ENCODE assay signal across 9 cellular contexts in the genomic region with DNA sequence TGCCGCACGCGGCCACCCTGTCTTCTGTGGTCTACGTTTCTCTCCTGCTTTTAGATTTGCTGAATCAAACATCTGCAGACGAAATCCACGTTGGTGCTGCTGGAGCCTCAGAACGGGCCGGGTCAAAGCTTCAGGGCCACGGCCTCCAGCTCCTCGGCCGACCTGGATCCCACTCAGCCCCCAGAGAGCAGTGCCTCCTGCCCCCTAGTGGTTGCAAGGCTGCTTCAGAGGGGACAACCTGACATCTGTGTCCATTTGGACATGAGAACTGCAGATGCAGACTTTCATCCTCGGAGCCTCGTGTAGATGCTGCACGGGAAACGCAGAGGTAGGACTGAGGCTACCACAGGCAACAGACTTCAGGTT. TPM values are rescaled to one million over a fixed set of nuclear protein-coding genes. Genes with fewer than 3 reads are reported as not detected.
DNase-seq lines count a peak whose midpoint lies in the region; ATAC-seq, FAIRE-seq and TF ChIP-seq lines count a peak whose summit lies in the region.
"Had no signal": no experiment of that assay in that cellular context is flagged by ENCODE, and none has a peak within 500 bp of the region (broad histone marks: within the 10 kb centered on the region; RNA-seq: fewer than 3 reads in every experiment).

No MANE protein-coding gene starts in this region.

- no peak overlapping the region for H2AFZ ChIP-seq in keratinocyte (ENCODE audit: control insufficient read depth, low read length)

- H3K4me1 ChIP-seq in ascending aorta, result no peaks in the 10 kb centered on the region
- peaks cover 5% of the 10 kb centered on the region for H3K4me1 ChIP-seq in keratinocyte (ENCODE audit: control insufficient read depth, extremely low read depth, insufficient read depth, low read length)

- POLR2A ChIA-PET in CD4-positive, alpha-beta T cell (lab: Charles Lee), result no interaction called here

- H3K4me2 ChIP-seq in keratinocyte (ENCODE audit: control insufficient read depth, extremely low read depth, insufficient read depth, low read depth, low read length), result no peak overlapping the region

- peaks cover 54 to 83% of the 10 kb centered on the region in 2 donors for H3K36me3 ChIP-seq in ascending aorta
- peaks cover 18 to 20% of the 10 kb centered on the region in 2 experiments for H3K36me3 ChIP-seq in keratinocyte (ENCODE audit: control insufficient read depth in 2 of 2, extremely low read depth in 1 of 2, insufficient read depth in 2 of 2, low read length in 2 of 2)

- no peaks in the 10 kb centered on the region for H3K79me2 ChIP-seq in keratinocyte (ENCODE audit: control insufficient read depth, insufficient read depth, low read length)

- H3K9me3 Mint-ChIP-seq in CD4-positive, alpha-beta T cell, result no peaks in the 10 kb centered on the region

- no peak overlapping the region for H3K9ac ChIP-seq in keratinocyte (ENCODE audit: control insufficient read depth, extremely low read depth, insufficient read depth, low read length)

- intact Hi-C loops in CD4-positive, alpha-beta T cell (cut with DNase I, micrococcal nuclease), result loop anchor here (1.0 to 5.0 kb wide), 2 partner anchors 86 to 300 kb away; no protein-coding TSS in a partner anchor
- intact Hi-C loops in ascending aorta (cut with DNase I), result no loop called here

- DNase-seq in CD4-positive, alpha-beta T cell, result peak in 4 of 10 experiments; percentile 20 to 40 (median 22)
- DNase-seq in HFF-Myc (ENCODE audit: extremely low read depth, low read depth) (no peak), ascending aorta (ENCODE audit: low spot score in 2 of 2) (peak in 1 of 2 donors; percentile 58), keratinocyte (ENCODE audit: low read depth, low spot score) (no peak)

- dilution Hi-C loops in keratinocyte (cut with MboI; ENCODE audit: extremely low pct_ligation_motif_present, low sequenced_read_pairs), result no loop called here

- no peak for ATAC-seq in CD4-positive, alpha-beta T cell (ENCODE audit: poor library complexity)
- ATAC-seq in HG03108 (IDR thresholded peaks at IDR 0.05; ENCODE audit: unreplicated experiment), result no peak
- no peak for ATAC-seq in GM18870 (IDR thresholded peaks at IDR 0.05; ENCODE audit: unreplicated experiment)
- no peak for ATAC-seq in HG03095 (IDR thresholded peaks at IDR 0.05; ENCODE audit: unreplicated experiment)
- ATAC-seq in GM19467 (IDR thresholded peaks at IDR 0.05; ENCODE audit: unreplicated experiment), result no peak

- no peaks in the 10 kb centered on the region for H4K20me1 ChIP-seq in keratinocyte (ENCODE audit: control insufficient read depth, extremely low read depth, insufficient read depth, low read length)

- H3K9me3 ChIP-seq in CD4-positive, alpha-beta T cell (ENCODE audit: control insufficient read depth, low read length), result no peaks in the 10 kb centered on the region
- no peaks in the 10 kb centered on the region for H3K9me3 ChIP-seq in ascending aorta
- H3K9me3 ChIP-seq in keratinocyte (ENCODE audit: control insufficient read depth, low read depth, low read length), result peaks cover 3% of the 10 kb centered on the region

- FAIRE-seq in keratinocyte (lab: Jason Lieb, UNC), result no peak

- H3K9me1 ChIP-seq in keratinocyte (ENCODE audit: control insufficient read depth, extremely low read depth, insufficient read depth, low read length), result no peaks in the 10 kb centered on the region

- CTCF ChIA-PET in CD4-positive, alpha-beta T cell (lab: Charles Lee), result no interaction called here

- no peaks in the 10 kb centered on the region for H3K27me3 ChIP-seq in CD4-positive, alpha-beta T cell (ENCODE audit: control insufficient read depth, insufficient read depth, low read length)
- no peaks in the 10 kb centered on the region for H3K27me3 ChIP-seq in ascending aorta
- H3K27me3 ChIP-seq in keratinocyte (ENCODE audit: control insufficient read depth, extremely low read depth, insufficient read depth, low read length), result no peaks in the 10 kb centered on the region

- no peak overlapping the region for H3K27ac ChIP-seq in CD4-positive, alpha-beta T cell (ENCODE audit: low read depth, low read length)
- H3K27ac ChIP-seq in ascending aorta (no peak overlapping the region), keratinocyte (ENCODE audit: control insufficient read depth, insufficient read depth, low read length) (no peak overlapping the region)
- H3K27ac ChIP-seq: epithelial cell of prostate had no signal

- H3K27me3 Mint-ChIP-seq in CD4-positive, alpha-beta T cell, result no peaks in the 10 kb centered on the region

- H3K4me1 Mint-ChIP-seq in CD4-positive, alpha-beta T cell (ENCODE audit: low read depth), result no peaks in the 10 kb centered on the region

- no peak overlapping the region for H3K4me3 Mint-ChIP-seq in CD4-positive, alpha-beta T cell

- H3K36me3 Mint-ChIP-seq in CD4-positive, alpha-beta T cell (ENCODE audit: low read depth), result peaks cover 30% of the 10 kb centered on the region

- H3K4me3 ChIP-seq in HFF-Myc (replicated peaks; ENCODE audit: low read depth, low read length) (no peak overlapping the region), ascending aorta (no peak overlapping the region), keratinocyte (ENCODE audit: control insufficient read depth in 2 of 3, extremely low read depth in 1 of 3, insufficient read depth in 2 of 3, low read depth in 1 of 3, low read length in 3 of 3) (no peak overlapping the region)

- peak; percentile 58 for TF ChIP-seq CTCF in CD4-positive, alpha-beta T cell (IDR thresholded peaks at IDR 0.05)
- TF ChIP-seq CTCF in HFF-Myc (IDR thresholded peaks at IDR 0.05; ENCODE audit: low read depth, low read length, missing control alignments), result peak; percentile 50
- TF ChIP-seq CTCF in ascending aorta (IDR thresholded peaks at IDR 0.05), result peak in 2 of 3 experiments; percentile 7 to 32
- peak in 2 of 3 experiments; percentile 29 to 47 for TF ChIP-seq CTCF in keratinocyte (optimal IDR thresholded peaks at IDR 0.05 in 1 of 3, IDR thresholded peaks at IDR 0.05 in 1 of 3, conservative IDR thresholded peaks at IDR 0.05 in 1 of 3; ENCODE audit: extremely low read depth in 1 of 3, insufficient read depth in 2 of 3, low read length in 3 of 3)

- no peak overlapping the region for H3K27ac Mint-ChIP-seq in CD4-positive, alpha-beta T cell

RNA-seq across cellular contexts. Expression of gene SLC6A3, which starts 23.0 kb away (rescaled TPM):
- under 1 TPM in 1 of 2 experiments, not detected in 1; 0.08 TPM for total RNA-seq in CD4-positive, alpha-beta T cell
- total RNA-seq in ascending aorta, result not detected
- polyA plus RNA-seq in keratinocyte, result 0.03 TPM in 1 of 3 replicates, not detected in the others
- not detected for polyA plus RNA-seq in keratinocyte (2011; ENCODE audit: low read depth)
- not detected in 2 replicates for polyA plus RNA-seq in keratinocyte (2011; cell fraction: cytosol; rRNA removed)
- polyA plus RNA-seq in keratinocyte (2011; cell fraction: nucleus; rRNA removed), result not detected in 2 replicates
- not detected in 2 replicates for polyA plus RNA-seq in keratinocyte (2012; ENCODE audit: low replicate concordance)
- polyA minus RNA-seq in keratinocyte, result not detected in 3 replicates
- polyA minus RNA-seq in keratinocyte (2011; cell fraction: cytosol; rRNA and poly(A)+ RNA removed), result not detected
- polyA minus RNA-seq in keratinocyte (2011; cell fraction: nucleus; rRNA and poly(A)+ RNA removed), result not detected in 2 replicates

RNA-seq across cellular contexts. Expression of gene LPCAT1, which starts 55.5 kb away (rescaled TPM):
- total RNA-seq in CD4-positive, alpha-beta T cell, result 10 to 100 TPM; 20.4 to 21.2 TPM
- 86.2 TPM for total RNA-seq in ascending aorta
- polyA plus RNA-seq in keratinocyte, result 25.4 to 67.3 TPM (median 32.9 TPM) in 3 replicates
- polyA plus RNA-seq in keratinocyte (2011; ENCODE audit: low read depth), result 12.0 TPM
- polyA plus RNA-seq in keratinocyte (2011; cell fraction: cytosol; rRNA removed), result 22.6 and 22.8 TPM in 2 replicates
- polyA plus RNA-seq in keratinocyte (2011; cell fraction: nucleus; rRNA removed), result 65.7 and 66.3 TPM in 2 replicates
- 15.3 and 34.5 TPM in 2 replicates for polyA plus RNA-seq in keratinocyte (2012; ENCODE audit: low replicate concordance)
- 27.9 to 30.0 TPM (median 28.5 TPM) in 3 replicates for polyA minus RNA-seq in keratinocyte
- 28.4 TPM for polyA minus RNA-seq in keratinocyte (2011; cell fraction: cytosol; rRNA and poly(A)+ RNA removed)
- 49.3 and 57.1 TPM in 2 replicates for polyA minus RNA-seq in keratinocyte (2011; cell fraction: nucleus; rRNA and poly(A)+ RNA removed)
